Comparison of ENCODE assay signal across 8 cellular contexts in genomic region chr10:110078317-110078716, GRCh38.
DNase-seq lines count a peak whose midpoint lies in the region; ATAC-seq and TF ChIP-seq lines count a peak whose summit lies in the region.
"Had no signal": no experiment of that assay in that cellular context is flagged by ENCODE, and none has a peak within 500 bp of the region (broad histone marks: within the 10 kb centered on the region; RNA-seq: fewer than 3 reads in every experiment).

No MANE protein-coding gene starts in this region.

- H3K27ac Mint-ChIP-seq in CD4-positive, alpha-beta memory T cell = peak overlapping the region; percentile 89 to 98 (median 92)

- POLR2A ChIA-PET in CD4-positive, alpha-beta memory T cell (lab: Charles Lee; ENCODE audit: partially characterized antibody) = interaction anchor here (0.7 to 7.1 kb wide), 10 partner anchors 10 to 132 kb away, joined by 3 to 116 read pairs (median 5); partner anchors contain the start of gene ADD3

- no peaks in the 10 kb centered on the region for H3K9me3 ChIP-seq in CD4-positive, alpha-beta memory T cell (ENCODE audit: control insufficient read depth in 1 of 2, low read length in 2 of 2)
- no peaks in the 10 kb centered on the region for H3K9me3 ChIP-seq in OCI-LY1 (ENCODE audit: low read length)
- H3K9me3 ChIP-seq in effector memory CD4-positive, alpha-beta T cell (ENCODE audit: control insufficient read depth, low read length) = no peaks in the 10 kb centered on the region
- no peaks in the 10 kb centered on the region for H3K9me3 ChIP-seq in skeletal muscle satellite cell (replicated peaks; ENCODE audit: low read length)

- H3K36me3 Mint-ChIP-seq in CD4-positive, alpha-beta memory T cell = peaks cover 9 to 11% of the 10 kb centered on the region in 2 donors

- ATAC-seq in HG03039 (IDR thresholded peaks at IDR 0.05; ENCODE audit: unreplicated experiment) (no peak), GM19467 (IDR thresholded peaks at IDR 0.05; ENCODE audit: unreplicated experiment) (no peak), HG03571 (IDR thresholded peaks at IDR 0.05; ENCODE audit: unreplicated experiment) (no peak)

- H3K9ac ChIP-seq in OCI-LY1 (ENCODE audit: low read length) (peak overlapping the region; percentile 12; the same call in 1 of the 2 replicates), skeletal muscle satellite cell (ENCODE audit: low read depth, low read length) (peak overlapping the region; percentile 66)

- peaks cover 100% of the 10 kb centered on the region for H3K4me1 ChIP-seq in CD4-positive, alpha-beta memory T cell (ENCODE audit: insufficient read depth, low read length)
- peaks cover 60% of the 10 kb centered on the region for H3K4me1 ChIP-seq in OCI-LY1 (ENCODE audit: insufficient read depth, low read length, severe bottlenecking)
- peaks cover 61% of the 10 kb centered on the region for H3K4me1 ChIP-seq in effector memory CD4-positive, alpha-beta T cell (ENCODE audit: control insufficient read depth, insufficient read depth, low read length, poor library complexity, severe bottlenecking)
- peaks cover 74% of the 10 kb centered on the region for H3K4me1 ChIP-seq in skeletal muscle satellite cell (ENCODE audit: control insufficient read depth, insufficient read depth, low read length)

- CTCF ChIA-PET in CD4-positive, alpha-beta memory T cell (lab: Charles Lee; ENCODE audit: partially characterized antibody) = interaction anchor here (0.7 to 3.3 kb wide), 7 partner anchors 9 to 102 kb away, joined by 3 to 18 read pairs (median 8); no protein-coding TSS in a partner anchor

- no peak for DNase-seq in CD4-positive, alpha-beta memory T cell
- DNase-seq in effector memory CD4-positive, alpha-beta T cell = no peak
- DNase-seq: NCI-H2081 treated with DMSO at 0.1 percent for 48 hours had no signal

- no peaks in the 10 kb centered on the region for H3K27me3 Mint-ChIP-seq in CD4-positive, alpha-beta memory T cell

- H3K27ac ChIP-seq in CD4-positive, alpha-beta memory T cell (ENCODE audit: low read depth, low read length) = peak overlapping the region; percentile 59
- peak overlapping the region; percentile 86 for H3K27ac ChIP-seq in OCI-LY1 (ENCODE audit: low read depth, low read length, poor library complexity, severe bottlenecking)
- peak overlapping the region; percentile 48 for H3K27ac ChIP-seq in effector memory CD4-positive, alpha-beta T cell (ENCODE audit: insufficient read depth, low read length, poor library complexity, severe bottlenecking)

- H3K4me2 ChIP-seq in OCI-LY1 (ENCODE audit: low read length) = 0 out of 2 replicates have a peak overlapping the region, but pooled peaks have one; percentile 58
- H3K4me2 ChIP-seq in skeletal muscle satellite cell (ENCODE audit: low read length) = peak overlapping the region; percentile 74

- intact Hi-C loops in CD4-positive, alpha-beta memory T cell (cut with micrococcal nuclease) = loop anchor here (5.0 kb wide), 2 partner anchors 129 to 166 kb away; partner anchors contain the start of gene MXI1

- H2AFZ ChIP-seq in OCI-LY1 (ENCODE audit: low read length) = no peak overlapping the region

- peaks cover 73 to 93% (median 83%) of the 10 kb centered on the region in 4 donors for H3K4me1 Mint-ChIP-seq in CD4-positive, alpha-beta memory T cell

- no peaks in the 10 kb centered on the region for H3K27me3 ChIP-seq in CD4-positive, alpha-beta memory T cell (ENCODE audit: insufficient read depth, low read length)
- H3K27me3 ChIP-seq in OCI-LY1 (ENCODE audit: insufficient read depth, low read length) (no peaks in the 10 kb centered on the region), skeletal muscle satellite cell (ENCODE audit: control insufficient read depth, insufficient read depth, low read length) (no peaks in the 10 kb centered on the region)
- H3K27me3 ChIP-seq in effector memory CD4-positive, alpha-beta T cell (replicated peaks; ENCODE audit: control insufficient read depth, insufficient read depth, low read length, poor library complexity, severe bottlenecking) = no peaks in the 10 kb centered on the region

- H3K9me2 ChIP-seq in OCI-LY1 (ENCODE audit: low read depth, low read length) = no peaks in the 10 kb centered on the region

- peak overlapping the region; percentile 87 to 96 (median 92) for H3K4me3 Mint-ChIP-seq in CD4-positive, alpha-beta memory T cell

- no peaks in the 10 kb centered on the region for H3K36me3 ChIP-seq in CD4-positive, alpha-beta memory T cell (ENCODE audit: insufficient read depth, low read length)
- H3K36me3 ChIP-seq in OCI-LY1 (ENCODE audit: insufficient read depth, low read length) = no peaks in the 10 kb centered on the region
- H3K36me3 ChIP-seq in effector memory CD4-positive, alpha-beta T cell (ENCODE audit: control insufficient read depth, insufficient read depth, low read length) = no peaks in the 10 kb centered on the region
- no peaks in the 10 kb centered on the region for H3K36me3 ChIP-seq in skeletal muscle satellite cell (ENCODE audit: insufficient read depth, low read length)

- no peaks in the 10 kb centered on the region for H3F3A ChIP-seq in OCI-LY1 (ENCODE audit: insufficient read depth, low read length)

- H3K9me3 Mint-ChIP-seq in CD4-positive, alpha-beta memory T cell = no peaks in the 10 kb centered on the region

- no peaks in the 10 kb centered on the region for H4K20me1 ChIP-seq in OCI-LY1 (ENCODE audit: insufficient read depth, low read length)

- H3K79me2 ChIP-seq in OCI-LY1 (ENCODE audit: insufficient read depth, low read length) = peaks cover 59% of the 10 kb centered on the region

- no peak for TF ChIP-seq CTCF in OCI-LY1 (IDR thresholded peaks at IDR 0.05; ENCODE audit: low read length)

- H3K4me3 ChIP-seq in CD4-positive, alpha-beta memory T cell (ENCODE audit: low read length in 2 of 2) = peak overlapping the region; percentile 48 to 53
- H3K4me3 ChIP-seq in OCI-LY1 (ENCODE audit: low read depth, low read length, poor library complexity, severe bottlenecking) = no peak overlapping the region
- H3K4me3 ChIP-seq in effector memory CD4-positive, alpha-beta T cell (ENCODE audit: insufficient read depth, low read depth, low read length, poor library complexity, severe bottlenecking) = peak overlapping the region; percentile 48
- no peak overlapping the region for H3K4me3 ChIP-seq in skeletal muscle satellite cell (ENCODE audit: low read length)

Comparison
In these comparisons a context has a peak if more than half of its experiments do, and no peak if none do; other contexts are left out.
1. H3K4me3 ChIP-seq: peak in CD4-positive, alpha-beta memory T cell (2 of 2) and effector memory CD4-positive, alpha-beta T cell (single experiment); none in OCI-LY1 (single experiment) and skeletal muscle satellite cell (single experiment).
2. Peak in every context shown above with its lines, with median percentiles within 50 percentile points of each other: H3K27ac ChIP-seq.